Comparison of ENCODE assay signal across 1 cellular context in genomic region chr13:84831666-84832657, GRCh38.
TF ChIP-seq lines count a peak whose summit lies in the region.

No MANE protein-coding gene starts in this region.

TF ChIP-seq in SK-N-SH treated with all-trans-retinoic acid at 6 μM for 48 hours, 23 proteins besides CTCF, POLR2A, EP300 and RAD21 (continued from another document):
- TF ChIP-seq CREB5 (CRISPR knock-in tag; IDR thresholded peaks at IDR 0.05; ENCODE audit: low read depth) (no peak), TOX (CRISPR knock-in tag; IDR thresholded peaks at IDR 0.05; ENCODE audit: borderline replicate concordance) (no peak), ISL1 (CRISPR knock-in tag; IDR thresholded peaks at IDR 0.05) (no peak), ZC3H10 (CRISPR knock-in tag; IDR thresholded peaks at IDR 0.05) (no peak)
